Comparison of ENCODE assay signal across 1 cellular context in the genomic region with DNA sequence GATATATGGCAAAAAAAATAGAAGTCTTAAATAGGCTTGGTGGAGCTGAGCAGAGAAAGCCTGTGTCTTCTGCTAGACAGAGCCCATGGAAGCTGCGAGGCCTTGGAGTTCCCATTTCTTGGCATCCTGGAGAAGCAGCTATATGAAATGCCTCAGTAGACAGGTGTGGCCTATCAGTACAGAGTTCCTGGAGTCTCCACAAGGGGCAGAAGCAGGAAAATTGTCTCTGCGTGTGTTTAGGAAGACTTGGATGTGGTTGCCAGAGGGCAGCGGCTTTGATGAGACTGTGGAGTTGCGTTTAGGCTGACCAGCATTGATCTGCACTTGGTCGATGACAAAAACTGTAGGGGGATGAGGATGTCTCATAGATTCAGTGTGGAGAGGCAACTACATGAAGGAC.
TF ChIP-seq lines count a peak whose summit lies in the region.

No MANE protein-coding gene starts in this region.

TF ChIP-seq in GM23338, 12 proteins besides CTCF, POLR2A, EP300 and RAD21:
- TF ChIP-seq EZH2phosphoT487 (IDR thresholded peaks at IDR 0.05; ENCODE audit: unreplicated experiment) = no peak
- TF ChIP-seq POLR2AphosphoS5 (IDR thresholded peaks at IDR 0.05; ENCODE audit: low read depth) = no peak
- TF ChIP-seq NANOG (IDR thresholded peaks at IDR 0.05; ENCODE audit: borderline replicate concordance) = no peak
- TF ChIP-seq, protein P1, sequence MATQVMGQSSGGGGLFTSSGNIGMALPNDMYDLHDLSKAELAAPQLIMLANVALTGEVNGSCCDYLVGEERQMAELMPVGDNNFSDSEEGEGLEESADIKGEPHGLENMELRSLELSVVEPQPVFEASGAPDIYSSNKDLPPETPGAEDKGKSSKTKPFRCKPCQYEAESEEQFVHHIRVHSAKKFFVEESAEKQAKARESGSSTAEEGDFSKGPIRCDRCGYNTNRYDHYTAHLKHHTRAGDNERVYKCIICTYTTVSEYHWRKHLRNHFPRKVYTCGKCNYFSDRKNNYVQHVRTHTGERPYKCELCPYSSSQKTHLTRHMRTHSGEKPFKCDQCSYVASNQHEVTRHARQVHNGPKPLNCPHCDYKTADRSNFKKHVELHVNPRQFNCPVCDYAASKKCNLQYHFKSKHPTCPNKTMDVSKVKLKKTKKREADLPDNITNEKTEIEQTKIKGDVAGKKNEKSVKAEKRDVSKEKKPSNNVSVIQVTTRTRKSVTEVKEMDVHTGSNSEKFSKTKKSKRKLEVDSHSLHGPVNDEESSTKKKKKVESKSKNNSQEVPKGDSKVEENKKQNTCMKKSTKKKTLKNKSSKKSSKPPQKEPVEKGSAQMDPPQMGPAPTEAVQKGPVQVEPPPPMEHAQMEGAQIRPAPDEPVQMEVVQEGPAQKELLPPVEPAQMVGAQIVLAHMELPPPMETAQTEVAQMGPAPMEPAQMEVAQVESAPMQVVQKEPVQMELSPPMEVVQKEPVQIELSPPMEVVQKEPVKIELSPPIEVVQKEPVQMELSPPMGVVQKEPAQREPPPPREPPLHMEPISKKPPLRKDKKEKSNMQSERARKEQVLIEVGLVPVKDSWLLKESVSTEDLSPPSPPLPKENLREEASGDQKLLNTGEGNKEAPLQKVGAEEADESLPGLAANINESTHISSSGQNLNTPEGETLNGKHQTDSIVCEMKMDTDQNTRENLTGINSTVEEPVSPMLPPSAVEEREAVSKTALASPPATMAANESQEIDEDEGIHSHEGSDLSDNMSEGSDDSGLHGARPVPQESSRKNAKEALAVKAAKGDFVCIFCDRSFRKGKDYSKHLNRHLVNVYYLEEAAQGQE (IDR thresholded peaks at IDR 0.05; ENCODE audit: unreplicated experiment) = no peak
- no peak for TF ChIP-seq ZNF114 (CRISPR knock-in tag; IDR thresholded peaks at IDR 0.05)
- TF ChIP-seq, protein P2, sequence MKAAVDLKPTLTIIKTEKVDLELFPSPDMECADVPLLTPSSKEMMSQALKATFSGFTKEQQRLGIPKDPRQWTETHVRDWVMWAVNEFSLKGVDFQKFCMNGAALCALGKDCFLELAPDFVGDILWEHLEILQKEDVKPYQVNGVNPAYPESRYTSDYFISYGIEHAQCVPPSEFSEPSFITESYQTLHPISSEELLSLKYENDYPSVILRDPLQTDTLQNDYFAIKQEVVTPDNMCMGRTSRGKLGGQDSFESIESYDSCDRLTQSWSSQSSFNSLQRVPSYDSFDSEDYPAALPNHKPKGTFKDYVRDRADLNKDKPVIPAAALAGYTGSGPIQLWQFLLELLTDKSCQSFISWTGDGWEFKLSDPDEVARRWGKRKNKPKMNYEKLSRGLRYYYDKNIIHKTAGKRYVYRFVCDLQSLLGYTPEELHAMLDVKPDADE (IDR thresholded peaks at IDR 0.05) = no peak
- no peak for TF ChIP-seq STAT1 (IDR thresholded peaks at IDR 0.05; ENCODE audit: unreplicated experiment)
- no peak for TF ChIP-seq JUNB (IDR thresholded peaks at IDR 0.05; ENCODE audit: unreplicated experiment)
- no peak for TF ChIP-seq EZH2 (IDR thresholded peaks at IDR 0.05; ENCODE audit: low read depth, unreplicated experiment)
- no peak for TF ChIP-seq ZNF331 (CRISPR knock-in tag; IDR thresholded peaks at IDR 0.05; ENCODE audit: low read depth)
